In genomic region chr7:36037121-36037662, GRCh38 we compare ENCODE assay signal across 8 cellular contexts.
A peak's percentile ranks its signal among the peaks of the same experiment; 100 is the strongest.
DNase-seq lines count a peak whose midpoint lies in the region; ATAC-seq and TF ChIP-seq lines count a peak whose summit lies in the region.

No MANE protein-coding gene starts in this region.

- H3K79me2 ChIP-seq in mammary epithelial cell (ENCODE audit: insufficient read depth, low read length) = no peaks in the 10 kb centered on the region

- DNase-seq in NCI-H2029 (lab: John Stamatoyannopoulos, UW) = peak; percentile 37
- DNase-seq in NCI-H2029 treated with DMSO at 0.1 percent for 48 hours (lab: John Stamatoyannopoulos, UW) = no peak
- DNase-seq in mammary epithelial cell = peak; percentile 94
- DNase-seq in left lobe of liver (ENCODE audit: low spot score) = no peak
- peak; percentile 86 for DNase-seq in ureter (ENCODE audit: low spot score)
- DNase-seq in T-helper 1 cell = no peak

- 6% methylated on average over 11 of the region's 11 CpGs for WGBS in mammary epithelial cell (ENCODE audit: low coverage, missing lambda C conversion rate)

- intact Hi-C loops in mammary epithelial cell (cut with micrococcal nuclease) = loop anchor here (2.0 to 5.0 kb wide), 2 partner anchors 44 to 115 kb away; partner anchors contain the start of gene EEPD1

- peak overlapping the region; percentile 60 for H3K4me2 ChIP-seq in mammary epithelial cell (ENCODE audit: insufficient read depth, low read depth, low read length)

- H2AFZ ChIP-seq in mammary epithelial cell (ENCODE audit: low read depth, low read length) = peak overlapping the region; percentile 58

- H3K4me3 ChIP-seq in mammary epithelial cell (replicated peaks in 1 of 3; ENCODE audit: insufficient read depth in 1 of 3, low read depth in 2 of 3, low read length in 3 of 3) = no peak overlapping the region

- in situ Hi-C loops in mammary epithelial cell (cut with MboI; ENCODE audit: low sequenced_read_pairs in 2 of 2) = no loop called here

- no TSS peak for BruUV-seq in mammary epithelial cell (replicated peaks; lab: Mats Ljungman, UMichigan)

- peak overlapping the region; percentile 44 for H3K27ac ChIP-seq in mammary epithelial cell (ENCODE audit: insufficient read depth, low read depth, low read length)

- no peaks in the 10 kb centered on the region for H3K9me3 ChIP-seq in mammary epithelial cell (replicated peaks; ENCODE audit: insufficient read depth, low read length)

- peaks cover 25% of the 10 kb centered on the region for H3K4me1 ChIP-seq in mammary epithelial cell (ENCODE audit: insufficient read depth, low read length)

- peak overlapping the region; percentile 22 for H3K9ac ChIP-seq in mammary epithelial cell (ENCODE audit: insufficient read depth, low read length)

- no peaks in the 10 kb centered on the region for H3K36me3 ChIP-seq in mammary epithelial cell (ENCODE audit: insufficient read depth, low read length)

- ATAC-seq in left lobe of liver = peak; percentile 78
- ATAC-seq in GM21786 (IDR thresholded peaks at IDR 0.05; ENCODE audit: unreplicated experiment) = no peak
- no peak for ATAC-seq in GM19023 (IDR thresholded peaks at IDR 0.05; ENCODE audit: unreplicated experiment)

- dilution Hi-C loops in mammary epithelial cell (cut with HindIII; ENCODE audit: low sequenced_read_pairs) = no loop called here

- CTCF ChIA-PET in mammary epithelial cell (lab: Charles Lee; ENCODE audit: low non-redundant PET) = interaction anchor here (0.6 kb wide), 1 partner anchor 617 kb away, joined by 5 read pairs; no protein-coding TSS in a partner anchor

- TF ChIP-seq CTCF in mammary epithelial cell (conservative IDR thresholded peaks at IDR 0.05 in 1 of 2, IDR thresholded peaks at IDR 0.05 in 1 of 2; ENCODE audit: extremely low read depth in 1 of 2, insufficient read depth in 1 of 2, low read depth in 1 of 2, low read length in 2 of 2) = no peak

- H4K20me1 ChIP-seq in mammary epithelial cell (ENCODE audit: insufficient read depth, low read length) = no peaks in the 10 kb centered on the region

- H3K27me3 ChIP-seq in mammary epithelial cell (ENCODE audit: insufficient read depth, low read length) = no peaks in the 10 kb centered on the region

Comparison
In these comparisons a context has a peak if more than half of its experiments do, and no peak if none do; other contexts are left out.
1. DNase-seq: peak in NCI-H2029 (single experiment), mammary epithelial cell (single experiment) and ureter (single experiment); none in NCI-H2029 treated with DMSO at 0.1 percent for 48 hours (single experiment), left lobe of liver (single experiment) and T-helper 1 cell (0 of 5).